In genomic region chr20:35618372-35619131, GRCh38 we compare ENCODE assay signal across 8 cellular contexts. TPM values are rescaled to one million over a fixed set of nuclear protein-coding genes. Genes with fewer than 3 reads are reported as not detected.
DNase-seq lines count a peak whose midpoint lies in the region; ATAC-seq lines count a peak whose summit lies in the region.

No MANE protein-coding gene starts in this region.

- DNase-seq in NCI-H82 (lab: John Stamatoyannopoulos, UW) = peak; percentile 58
- no peak for DNase-seq in NCI-H82 treated with DMSO at 0.1 percent for 48 hours (lab: John Stamatoyannopoulos, UW; ENCODE audit: unreplicated experiment)
- peak; percentile 48 for DNase-seq in RPMI8226
- DNase-seq in central memory CD8-positive, alpha-beta T cell (ENCODE audit: low spot score in 2 of 2) = no peak
- no peak for DNase-seq in NOMO-1 (lab: John Stamatoyannopoulos, UW; ENCODE audit: unreplicated experiment in 2 of 2)

- H3K36me3 ChIP-seq in mesodermal cell (ENCODE audit: control insufficient read depth, insufficient read depth, low read length) = peaks cover 12% of the 10 kb centered on the region

- peaks cover 8% of the 10 kb centered on the region for H3K4me1 ChIP-seq in mesodermal cell (ENCODE audit: control insufficient read depth, insufficient read depth, low read length, poor library complexity, severe bottlenecking)

- no peak for ATAC-seq in central memory CD8-positive, alpha-beta T cell (replicated peaks; ENCODE audit: extremely low read depth, poor library complexity, severe bottlenecking)
- ATAC-seq in GM18909 (IDR thresholded peaks at IDR 0.05; ENCODE audit: poor library complexity, unreplicated experiment) (no peak), HG03108 (IDR thresholded peaks at IDR 0.05; ENCODE audit: unreplicated experiment) (no peak)

- H3K9me3 Mint-ChIP-seq in central memory CD8-positive, alpha-beta T cell = no peaks in the 10 kb centered on the region

- H3K4me3 ChIP-seq in mesodermal cell (ENCODE audit: extremely low read depth, insufficient read depth, low read length, poor library complexity, severe bottlenecking) = peak overlapping the region; percentile 39

- 32 to 40% methylated on average over 24 to 25 of the region's 34 CpGs for WGBS in mesodermal cell (ENCODE audit: insufficient coverage in 2 of 2), 2 experiments

- H3K27ac Mint-ChIP-seq in central memory CD8-positive, alpha-beta T cell (ENCODE audit: low read depth) = peak overlapping the region; percentile 78

- H3K36me3 Mint-ChIP-seq in central memory CD8-positive, alpha-beta T cell (ENCODE audit: insufficient read depth) = peaks cover 29% of the 10 kb centered on the region

- peak overlapping the region; percentile 87 for H3K4me3 Mint-ChIP-seq in central memory CD8-positive, alpha-beta T cell

- no peaks in the 10 kb centered on the region for H3K27me3 Mint-ChIP-seq in central memory CD8-positive, alpha-beta T cell

- H3K9me3 ChIP-seq in mesodermal cell (ENCODE audit: control insufficient read depth, low read length) = no peaks in the 10 kb centered on the region

- H3K4me1 Mint-ChIP-seq in central memory CD8-positive, alpha-beta T cell = peaks cover 38% of the 10 kb centered on the region

- no peak overlapping the region for H3K27ac ChIP-seq in mesodermal cell (ENCODE audit: low read depth, low read length, severe bottlenecking)

RNA-seq across cellular contexts. Expression of gene SPAG4, which starts 2.9 kb away (rescaled TPM):
- 5.2 TPM for polyA plus RNA-seq in mesodermal cell (2013, experiment 1 of 2)
- 3.7 TPM for polyA plus RNA-seq in mesodermal cell (2013, experiment 2 of 2)

RNA-seq across cellular contexts. Expression of gene CPNE1, which starts 46.1 kb away (rescaled TPM):
- polyA plus RNA-seq in mesodermal cell (2013, experiment 1 of 2) = 354 TPM
- polyA plus RNA-seq in mesodermal cell (2013, experiment 2 of 2) = 292 TPM

RNA-seq across cellular contexts. Expression of gene RBM12, which starts 46.1 kb away (rescaled TPM):
- polyA plus RNA-seq in mesodermal cell (2013, experiment 1 of 2) = 43.2 TPM
- 51.6 TPM for polyA plus RNA-seq in mesodermal cell (2013, experiment 2 of 2)

Comparison
In these comparisons a context has a peak if more than half of its experiments do, and no peak if none do; other contexts are left out.
1. DNase-seq: peak in NCI-H82 (single experiment) and RPMI8226 (single experiment); none in NCI-H82 treated with DMSO at 0.1 percent for 48 hours (single experiment), central memory CD8-positive, alpha-beta T cell (0 of 2) and NOMO-1 (0 of 2).